ENCODE assay signal across 10 cellular contexts in the genomic region with DNA sequence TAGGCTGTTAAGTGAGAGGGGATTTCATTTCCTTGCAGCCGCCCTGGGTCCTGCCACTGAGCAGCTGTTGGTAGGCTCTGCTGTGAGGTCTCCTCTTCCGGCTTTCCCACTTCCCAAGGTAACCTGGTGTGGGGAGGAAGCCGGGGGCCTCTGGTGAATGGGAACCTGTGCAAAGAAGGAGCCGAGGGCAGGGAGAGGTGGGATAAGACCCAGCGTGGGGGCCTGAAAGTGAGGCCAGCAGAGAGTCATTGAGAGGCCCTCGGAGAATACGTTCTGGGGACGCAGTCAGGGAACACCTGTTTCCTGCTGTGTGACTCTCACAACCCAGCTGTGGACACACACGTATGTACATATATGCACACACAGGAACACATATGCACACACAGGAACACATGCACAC.
A peak's percentile ranks its signal among the peaks of the same experiment; 100 is the strongest.
DNase-seq lines count a peak whose midpoint lies in the region; ATAC-seq and TF ChIP-seq lines count a peak whose summit lies in the region.
"Had no signal": no experiment of that assay in that cellular context is flagged by ENCODE, and none has a peak within 500 bp of the region (broad histone marks: within the 10 kb centered on the region; RNA-seq: fewer than 3 reads in every experiment).

No MANE protein-coding gene starts in this region.

- H3K36me3 Mint-ChIP-seq in activated T-helper 17 cell treated with anti-CD3 and anti-CD28 coated beads, Interleukin-2, amount 50 U/mL, for 72 hours (ENCODE audit: low read depth): no peaks in the 10 kb centered on the region
- no peaks in the 10 kb centered on the region for H3K36me3 Mint-ChIP-seq in naive thymus-derived CD4-positive, alpha-beta T cell

- H3K27me3 ChIP-seq in left ventricle myocardium inferior (ENCODE audit: low read depth) (peaks cover under 1% of the 10 kb centered on the region), dorsolateral prefrontal cortex (no peaks in the 10 kb centered on the region), ovary (no peaks in the 10 kb centered on the region), thyroid gland (no peaks in the 10 kb centered on the region)
- no peaks in the 10 kb centered on the region for H3K27me3 ChIP-seq in naive thymus-derived CD4-positive, alpha-beta T cell (ENCODE audit: control insufficient read depth in 2 of 2, insufficient read depth in 2 of 2, low read length in 2 of 2)
- H3K27me3 ChIP-seq: right lobe of liver had no signal

- TF ChIP-seq EP300 in ovary (IDR thresholded peaks at IDR 0.05): no peak

- ATAC-seq in activated T-helper 17 cell treated with anti-CD3 and anti-CD28 coated beads, Interleukin-2, amount 50 U/mL, for 72 hours (replicated peaks): no peak
- ATAC-seq in naive thymus-derived CD4-positive, alpha-beta T cell: no peak

- no peaks in the 10 kb centered on the region for H3K36me3 ChIP-seq in left ventricle myocardium inferior
- no peaks in the 10 kb centered on the region for H3K36me3 ChIP-seq in naive thymus-derived CD4-positive, alpha-beta T cell (ENCODE audit: control insufficient read depth in 2 of 3, insufficient read depth in 3 of 3, low read length in 3 of 3)
- H3K36me3 ChIP-seq in ovary: no peaks in the 10 kb centered on the region
- H3K36me3 ChIP-seq in thyroid gland: no peaks in the 10 kb centered on the region
- H3K36me3 ChIP-seq: right lobe of liver had no signal

- TF ChIP-seq CTCF in left ventricle myocardium inferior (IDR thresholded peaks at IDR 0.05; ENCODE audit: borderline replicate concordance) (no peak), dorsolateral prefrontal cortex (IDR thresholded peaks at IDR 0.05 in 54 of 56, conservative IDR thresholded peaks at IDR 0.05 in 2 of 56; ENCODE audit: low read depth in 1 of 56, partially characterized antibody in 56 of 56) (no peak), ovary (IDR thresholded peaks at IDR 0.05) (no peak), thyroid gland (IDR thresholded peaks at IDR 0.05) (no peak)

- intact Hi-C loops in left ventricle myocardium inferior (cut with micrococcal nuclease): no loop called here
- intact Hi-C loops in cardiac septum (cut with DNase I): loop anchor here (5.0 kb wide), 1 partner anchor 1818 kb away; no protein-coding TSS in a partner anchor
- intact Hi-C loops in naive thymus-derived CD4-positive, alpha-beta T cell (cut with micrococcal nuclease): loop anchor here (5.0 to 10.0 kb wide), 3 partner anchors 76 to 1206 kb away; no protein-coding TSS in a partner anchor
- intact Hi-C loops in dorsolateral prefrontal cortex (cut with DNase I): loop anchor here (5.0 to 10.0 kb wide), 6 partner anchors 104 to 1836 kb away; partner anchors contain the start of genes CDH26 (in 1 of the 2) and CDH4 (in 1 of the 2)
- intact Hi-C loops in ovary (cut with DNase I): loop anchor here in 3 of 4 donors (10.0 kb wide), 1 partner anchor 1836 kb away; no protein-coding TSS in a partner anchor
- intact Hi-C loops in thyroid gland (cut with DNase I): loop anchor here (10.0 kb wide), 1 partner anchor 1066 kb away; no protein-coding TSS in a partner anchor

- H3K4me1 Mint-ChIP-seq in activated T-helper 17 cell treated with anti-CD3 and anti-CD28 coated beads, Interleukin-2, amount 50 U/mL, for 72 hours: peaks cover 29% of the 10 kb centered on the region
- peaks cover 43 to 70% (median 60%) of the 10 kb centered on the region in 7 donors for H3K4me1 Mint-ChIP-seq in naive thymus-derived CD4-positive, alpha-beta T cell

- H3K27ac Mint-ChIP-seq in activated T-helper 17 cell treated with anti-CD3 and anti-CD28 coated beads, Interleukin-2, amount 50 U/mL, for 72 hours: no peak overlapping the region
- H3K27ac Mint-ChIP-seq in naive thymus-derived CD4-positive, alpha-beta T cell: peak overlapping the region in 8 of 9 donors; percentile 46 to 90 (median 87)

- no peaks in the 10 kb centered on the region for H3K9me3 ChIP-seq in left ventricle myocardium inferior (replicated peaks)
- H3K9me3 ChIP-seq in naive thymus-derived CD4-positive, alpha-beta T cell (ENCODE audit: control insufficient read depth in 2 of 3, low read length in 3 of 3): no peaks in the 10 kb centered on the region
- H3K9me3 ChIP-seq in ovary: no peaks in the 10 kb centered on the region
- no peaks in the 10 kb centered on the region for H3K9me3 ChIP-seq in thyroid gland
- H3K9me3 ChIP-seq: right lobe of liver had no signal

- DNase-seq in left ventricle myocardium inferior: no peak
- no peak for DNase-seq in cardiac septum (ENCODE audit: low spot score)
- no peak for DNase-seq in naive thymus-derived CD4-positive, alpha-beta T cell
- no peak for DNase-seq in dorsolateral prefrontal cortex
- DNase-seq in ovary: no peak
- no peak for DNase-seq in thyroid gland
- DNase-seq in RPMI8226: no peak
- DNase-seq: central memory CD4-positive, alpha-beta T cell; right lobe of liver had no signal

- CTCF ChIA-PET in naive thymus-derived CD4-positive, alpha-beta T cell (lab: Charles Lee): no interaction called here

- H3K27ac ChIP-seq in left ventricle myocardium inferior (replicated peaks) (peak overlapping the region; percentile 48), dorsolateral prefrontal cortex (peak overlapping the region in 16 of 59 donors; percentile 7 to 64 (median 29)), ovary (no peak overlapping the region), thyroid gland (no peak overlapping the region)
- H3K27ac ChIP-seq in naive thymus-derived CD4-positive, alpha-beta T cell (ENCODE audit: low read depth, low read length): no peak overlapping the region
- H3K27ac ChIP-seq: right lobe of liver had no signal

- 86% methylated on average over 9 of the region's 9 CpGs for WGBS in ovary, 3 donors
- 65 to 75% methylated on average over 9 of the region's 9 CpGs for WGBS in thyroid gland, 2 donors

- no peaks in the 10 kb centered on the region for H3K9me3 Mint-ChIP-seq in activated T-helper 17 cell treated with anti-CD3 and anti-CD28 coated beads, Interleukin-2, amount 50 U/mL, for 72 hours
- no peaks in the 10 kb centered on the region for H3K9me3 Mint-ChIP-seq in naive thymus-derived CD4-positive, alpha-beta T cell

- peaks cover 44% of the 10 kb centered on the region for H3K4me1 ChIP-seq in left ventricle myocardium inferior
- H3K4me1 ChIP-seq in naive thymus-derived CD4-positive, alpha-beta T cell (ENCODE audit: control insufficient read depth in 2 of 2, insufficient read depth in 2 of 2, low read length in 2 of 2): peaks cover 51 to 53% of the 10 kb centered on the region in 2 donors
- H3K4me1 ChIP-seq in ovary (ENCODE audit: insufficient read depth): peaks cover 8% of the 10 kb centered on the region
- peaks cover 0 to 14% of the 10 kb centered on the region in 2 donors for H3K4me1 ChIP-seq in thyroid gland
- H3K4me1 ChIP-seq: right lobe of liver had no signal

- POLR2A ChIA-PET in naive thymus-derived CD4-positive, alpha-beta T cell (lab: Charles Lee): no interaction called here

- peak overlapping the region; percentile 84 for H3K4me3 Mint-ChIP-seq in activated T-helper 17 cell treated with anti-CD3 and anti-CD28 coated beads, Interleukin-2, amount 50 U/mL, for 72 hours
- H3K4me3 Mint-ChIP-seq in naive thymus-derived CD4-positive, alpha-beta T cell: peak overlapping the region in 8 of 10 donors; percentile 21 to 83 (median 54)

- H3K27me3 Mint-ChIP-seq in activated T-helper 17 cell treated with anti-CD3 and anti-CD28 coated beads, Interleukin-2, amount 50 U/mL, for 72 hours: no peaks in the 10 kb centered on the region
- H3K27me3 Mint-ChIP-seq in naive thymus-derived CD4-positive, alpha-beta T cell: no peaks in the 10 kb centered on the region

- H3K4me3 ChIP-seq in left ventricle myocardium inferior (peak overlapping the region; percentile 26), dorsolateral prefrontal cortex (peak overlapping the region in 2 of 59 donors; percentile 7 to 10), ovary (no peak overlapping the region), thyroid gland (replicated peaks in 1 of 3) (no peak overlapping the region)
- H3K4me3 ChIP-seq in naive thymus-derived CD4-positive, alpha-beta T cell (ENCODE audit: low read length): peak overlapping the region; percentile 2
- H3K4me3 ChIP-seq: right lobe of liver had no signal

- TF ChIP-seq POLR2A in ovary (IDR thresholded peaks at IDR 0.05) (no peak), thyroid gland (IDR thresholded peaks at IDR 0.05) (no peak)

Comparison
In these comparisons a context has a peak if more than half of its experiments do, and no peak if none do; other contexts are left out.
1. H3K4me3 ChIP-seq: peak in left ventricle myocardium inferior (single experiment) and naive thymus-derived CD4-positive, alpha-beta T cell (single experiment); none in ovary (single experiment) and thyroid gland (0 of 3).